In genomic region chr22:29454186-29454745, GRCh38 we compare ENCODE assay signal across 20 cellular contexts. TPM values are rescaled to one million over a fixed set of nuclear protein-coding genes. Genes with fewer than 3 reads are reported as not detected.
"Had no signal": no experiment of that assay in that cellular context is flagged by ENCODE, and none has a peak within 500 bp of the region (broad histone marks: within the 10 kb centered on the region; RNA-seq: fewer than 3 reads in every experiment).

No MANE protein-coding gene starts in this region.

- H3K27me3 ChIP-seq: SJSA1 had no signal

- H3K4me3 ChIP-seq: SJSA1 had no signal

- H3K4me1 Mint-ChIP-seq: activated CD4-positive, alpha-beta T cell treated with anti-CD3 and anti-CD28 coated beads for 36 hours; central memory CD8-positive, alpha-beta T cell; endodermal cell; immature natural killer cell; memory B cell had no signal

- H3K4me1 ChIP-seq: SJSA1 had no signal

- H3K27me3 Mint-ChIP-seq: activated CD4-positive, alpha-beta T cell treated with anti-CD3 and anti-CD28 coated beads for 36 hours; central memory CD8-positive, alpha-beta T cell; memory B cell had no signal

- H3K36me3 ChIP-seq: SJSA1, WERI-Rb-1 had no signal

- H3K27ac Mint-ChIP-seq: activated CD4-positive, alpha-beta T cell treated with anti-CD3 and anti-CD28 coated beads for 36 hours; activated CD8-positive, alpha-beta T cell treated with anti-CD3 and anti-CD28 coated beads, Interleukin-2, amount 10 ng/mL, durations not matched to agents 7 days and 5 days; endodermal cell; immature natural killer cell; memory B cell had no signal

- H3K27ac ChIP-seq: SJSA1, WERI-Rb-1 had no signal

- DNase-seq: activated CD4-positive, alpha-beta T cell treated with anti-CD3 and anti-CD28 coated beads for 36 hours; activated CD8-positive, alpha-beta memory T cell treated with anti-CD3 and anti-CD28 coated beads, Interleukin-2, amount 50 U/mL, for 48 hours; activated CD8-positive, alpha-beta T cell treated with anti-CD3 and anti-CD28 coated beads, Interleukin-2, amount 10 ng/mL, durations not matched to agents 7 days and 5 days; activated naive CD4-positive, alpha-beta T cell; endodermal cell; erythroblast; immature natural killer cell; stimulated activated CD4-positive, alpha-beta T cell treated with anti-CD3 and anti-CD28 coated beads, Interleukin-2, amount 100 ng/mL, for 48 hours; stimulated activated naive CD4-positive, alpha-beta T cell treated with Interleukin-2 at 50 U/mL for 16 hours; T1000; WERI-Rb-1 had no signal

- H3K36me3 Mint-ChIP-seq: immature natural killer cell, memory B cell had no signal

- H3K9me3 ChIP-seq: SJSA1 had no signal

- H3K9me3 Mint-ChIP-seq: central memory CD8-positive, alpha-beta T cell; endodermal cell; immature natural killer cell; memory B cell had no signal

- H3K4me3 Mint-ChIP-seq: activated CD4-positive, alpha-beta T cell treated with anti-CD3 and anti-CD28 coated beads for 36 hours; activated CD8-positive, alpha-beta T cell treated with anti-CD3 and anti-CD28 coated beads, Interleukin-2, amount 10 ng/mL, durations not matched to agents 7 days and 5 days; central memory CD8-positive, alpha-beta T cell; endodermal cell; immature natural killer cell; memory B cell had no signal

- ATAC-seq: activated CD4-positive, alpha-beta T cell treated with anti-CD3 and anti-CD28 coated beads for 36 hours; activated CD8-positive, alpha-beta T cell treated with anti-CD3 and anti-CD28 coated beads, Interleukin-2, amount 10 ng/mL, durations not matched to agents 7 days and 5 days; sciatic nerve had no signal

RNA-seq across cellular contexts. Expression of gene RFPL1, which starts 15.9 kb away (rescaled TPM):
- total RNA-seq: activated CD4-positive, alpha-beta T cell treated with anti-CD3 and anti-CD28 coated beads for 36 hours; activated CD8-positive, alpha-beta T cell treated with anti-CD3 and anti-CD28 coated beads, Interleukin-2, amount 10 ng/mL, durations not matched to agents 7 days and 5 days; dermis microvascular lymphatic vessel endothelial cell; endodermal cell; glomerular endothelial cell; posterior vena cava; sciatic nerve; SJSA1; temporal lobe; ureter had no signal
- polyA plus RNA-seq: immature natural killer cell had no signal

RNA-seq across cellular contexts. Expression of gene NEFH, which starts 25.8 kb away (rescaled TPM):
- total RNA-seq: SJSA1 had no signal
